9 cellular contexts compared by ENCODE assay signal in genomic region chr15:63509933-63510547, GRCh38. TPM values are rescaled to one million over a fixed set of nuclear protein-coding genes. Genes with fewer than 3 reads are reported as not detected.
DNase-seq lines count a peak whose midpoint lies in the region; ATAC-seq, FAIRE-seq and TF ChIP-seq lines count a peak whose summit lies in the region.
"Had no signal": no experiment of that assay in that cellular context is flagged by ENCODE, and none has a peak within 500 bp of the region (broad histone marks: within the 10 kb centered on the region; RNA-seq: fewer than 3 reads in every experiment).

No MANE protein-coding gene starts in this region.

- H3K79me2 ChIP-seq in keratinocyte (ENCODE audit: control insufficient read depth, insufficient read depth, low read length): peaks cover 92% of the 10 kb centered on the region

- no peaks in the 10 kb centered on the region for H3K9me3 ChIP-seq in A549
- no peaks in the 10 kb centered on the region for H3K9me3 ChIP-seq in HEK293 (ENCODE audit: control insufficient read depth, insufficient read depth, low read depth, low read length)
- H3K9me3 ChIP-seq in adipocyte (ENCODE audit: control insufficient read depth, low read length): no peaks in the 10 kb centered on the region
- H3K9me3 ChIP-seq in keratinocyte (ENCODE audit: control insufficient read depth, low read depth, low read length): no peaks in the 10 kb centered on the region
- H3K9me3 ChIP-seq in Peyer's patch: no peaks in the 10 kb centered on the region

- peak; percentile 65 for FAIRE-seq in A549 (lab: Jason Lieb, UNC)
- FAIRE-seq in keratinocyte (lab: Jason Lieb, UNC): no peak

- WGBS in A549 (ENCODE audit: missing lambda C conversion rate): 3% methylated on average over 4 of the region's 4 CpGs

- TF ChIP-seq POLR2A in A549 (IDR thresholded peaks at IDR 0.05; ENCODE audit: low read length): no peak
- TF ChIP-seq POLR2A in Peyer's patch (IDR thresholded peaks at IDR 0.05): no peak

- H3K4me1 ChIP-seq in A549 (peaks cover 85% of the 10 kb centered on the region), HEK293 (ENCODE audit: control insufficient read depth, insufficient read depth, low read length) (peaks cover 33% of the 10 kb centered on the region), adipocyte (ENCODE audit: control insufficient read depth, insufficient read depth, low read length) (peaks cover 80% of the 10 kb centered on the region), keratinocyte (ENCODE audit: control insufficient read depth, extremely low read depth, insufficient read depth, low read length) (peaks cover 45% of the 10 kb centered on the region), Peyer's patch (peaks cover 0 to 67% (median 9%) of the 10 kb centered on the region in 4 donors)

- no peaks in the 10 kb centered on the region for H3K36me3 ChIP-seq in HEK293 (ENCODE audit: control insufficient read depth in 2 of 2, insufficient read depth in 1 of 2, low read length in 2 of 2)
- H3K36me3 ChIP-seq in adipocyte (ENCODE audit: control insufficient read depth, insufficient read depth, low read length, severe bottlenecking): no peaks in the 10 kb centered on the region
- H3K36me3 ChIP-seq in keratinocyte (ENCODE audit: control insufficient read depth in 2 of 2, extremely low read depth in 1 of 2, insufficient read depth in 2 of 2, low read length in 2 of 2): no peaks in the 10 kb centered on the region
- no peaks in the 10 kb centered on the region for H3K36me3 ChIP-seq in Peyer's patch

- H3K9me1 ChIP-seq in keratinocyte (ENCODE audit: control insufficient read depth, extremely low read depth, insufficient read depth, low read length): no peaks in the 10 kb centered on the region

- no peaks in the 10 kb centered on the region for H3K27me3 ChIP-seq in adipocyte (replicated peaks; ENCODE audit: control insufficient read depth, insufficient read depth, low read length)
- H3K27me3 ChIP-seq in keratinocyte (ENCODE audit: control insufficient read depth, extremely low read depth, insufficient read depth, low read length): no peaks in the 10 kb centered on the region
- H3K27me3 ChIP-seq in Peyer's patch: no peaks in the 10 kb centered on the region

- CTCF ChIA-PET in A549 (lab: Yijun Ruan, JAX): interaction anchor here (0.6 to 3.3 kb wide), 10 partner anchors 22 to 91 kb away, joined by 3 to 22 read pairs (median 4); partner anchors contain the start of gene FBXL22
- CTCF ChIA-PET in HEK293 (lab: Yijun Ruan, JAX): interaction anchor here (0.6 to 1.2 kb wide), 2 partner anchors 20 to 48 kb away, joined by 3 to 5 read pairs; no protein-coding TSS in a partner anchor

- dilution Hi-C loops in keratinocyte (cut with MboI; ENCODE audit: extremely low pct_ligation_motif_present, low sequenced_read_pairs): no loop called here

- H3K4me3 ChIP-seq in A549 (no peak overlapping the region), HEK293 (ENCODE audit: low read depth, low read length) (no peak overlapping the region), adipocyte (ENCODE audit: low read length) (peak overlapping the region; percentile 46), keratinocyte (ENCODE audit: control insufficient read depth in 2 of 3, extremely low read depth in 1 of 3, insufficient read depth in 2 of 3, low read depth in 1 of 3, low read length in 3 of 3) (peak overlapping the region in 2 of 3 experiments; percentile 36 to 39), Peyer's patch (no peak overlapping the region)

- no peak for TF ChIP-seq CTCF in A549 (IDR thresholded peaks at IDR 0.05)
- no peak for TF ChIP-seq CTCF in HEK293 (tag by site-specific recombination; IDR thresholded peaks at IDR 0.05)
- TF ChIP-seq CTCF in keratinocyte (optimal IDR thresholded peaks at IDR 0.05 in 1 of 3, IDR thresholded peaks at IDR 0.05 in 1 of 3, conservative IDR thresholded peaks at IDR 0.05 in 1 of 3; ENCODE audit: extremely low read depth in 1 of 3, insufficient read depth in 2 of 3, low read length in 3 of 3): no peak
- TF ChIP-seq CTCF in Peyer's patch (IDR thresholded peaks at IDR 0.05): no peak

- no peaks in the 10 kb centered on the region for H4K20me1 ChIP-seq in keratinocyte (ENCODE audit: control insufficient read depth, extremely low read depth, insufficient read depth, low read length)

- peak in 1 of 2 experiments; percentile 45; a peak in 3 of 6 replicates for ATAC-seq in A549

- peak overlapping the region; percentile 94 for H3K4me2 ChIP-seq in A549
- peak overlapping the region; percentile 75 for H3K4me2 ChIP-seq in keratinocyte (ENCODE audit: control insufficient read depth, extremely low read depth, insufficient read depth, low read depth, low read length)

- TF ChIP-seq RAD21 in A549 (conservative IDR thresholded peaks at IDR 0.05 in 1 of 2, IDR thresholded peaks at IDR 0.05 in 1 of 2): no peak

- DNase-seq in A549 (ENCODE audit: low read depth in 1 of 2, low spot score in 1 of 2) (no peak), adipocyte (ENCODE audit: low read depth) (peak; percentile 77), keratinocyte (ENCODE audit: low read depth, low spot score) (no peak), caudate nucleus (lab: John Stamatoyannopoulos, UW) (no peak), HuH-7.5 (ENCODE audit: low spot score) (no peak), Peyer's patch (no peak), SK-N-DZ (ENCODE audit: low spot score) (no peak)
- DNase-seq: stimulated activated CD4-positive, alpha-beta T cell treated with anti-CD3 and anti-CD28 coated beads, Interleukin-4, amount 100 ng/mL, for 4 hours had no signal

- no peak overlapping the region for H2AFZ ChIP-seq in keratinocyte (ENCODE audit: control insufficient read depth, low read length)

- H3K27ac ChIP-seq in A549 (peak overlapping the region; percentile 19 to 61; a peak in 5 of 6 replicates), HEK293 (ENCODE audit: extremely low read depth, low read depth, low read length) (no peak overlapping the region), keratinocyte (ENCODE audit: control insufficient read depth, insufficient read depth, low read length) (peak overlapping the region; percentile 71), caudate nucleus (ENCODE audit: low read depth, low read length) (no peak overlapping the region), Peyer's patch (no peak overlapping the region)

- H3K9ac ChIP-seq in adipocyte (ENCODE audit: low read length): peak overlapping the region; percentile 24
- peak overlapping the region; percentile 26 for H3K9ac ChIP-seq in keratinocyte (ENCODE audit: control insufficient read depth, extremely low read depth, insufficient read depth, low read length)

- POLR2A ChIA-PET in A549 (lab: Yijun Ruan, JAX) (interaction anchor here (1.1 to 2.3 kb wide), 2 partner anchors 8 to 91 kb away, joined by 3 to 9 read pairs; no protein-coding TSS in a partner anchor), HEK293 (lab: Yijun Ruan, JAX) (interaction anchor here (0.6 to 1.3 kb wide), 2 partner anchors 9 to 90 kb away, joined by 3 read pairs; no protein-coding TSS in a partner anchor)

- no peak for TF ChIP-seq EP300 in A549 (IDR thresholded peaks at IDR 0.05)

TF ChIP-seq in A549, 52 proteins besides CTCF, POLR2A, EP300 and RAD21 (continues in another document):
- no peak for TF ChIP-seq KDM1A (IDR thresholded peaks at IDR 0.05; ENCODE audit: low read depth)
- no peak for TF ChIP-seq ELK1 (IDR thresholded peaks at IDR 0.05; ENCODE audit: low read depth, low read length)

TF ChIP-seq in HEK293, 187 proteins besides CTCF, POLR2A, EP300 and RAD21 (continues in another document):
- TF ChIP-seq, protein P1, sequence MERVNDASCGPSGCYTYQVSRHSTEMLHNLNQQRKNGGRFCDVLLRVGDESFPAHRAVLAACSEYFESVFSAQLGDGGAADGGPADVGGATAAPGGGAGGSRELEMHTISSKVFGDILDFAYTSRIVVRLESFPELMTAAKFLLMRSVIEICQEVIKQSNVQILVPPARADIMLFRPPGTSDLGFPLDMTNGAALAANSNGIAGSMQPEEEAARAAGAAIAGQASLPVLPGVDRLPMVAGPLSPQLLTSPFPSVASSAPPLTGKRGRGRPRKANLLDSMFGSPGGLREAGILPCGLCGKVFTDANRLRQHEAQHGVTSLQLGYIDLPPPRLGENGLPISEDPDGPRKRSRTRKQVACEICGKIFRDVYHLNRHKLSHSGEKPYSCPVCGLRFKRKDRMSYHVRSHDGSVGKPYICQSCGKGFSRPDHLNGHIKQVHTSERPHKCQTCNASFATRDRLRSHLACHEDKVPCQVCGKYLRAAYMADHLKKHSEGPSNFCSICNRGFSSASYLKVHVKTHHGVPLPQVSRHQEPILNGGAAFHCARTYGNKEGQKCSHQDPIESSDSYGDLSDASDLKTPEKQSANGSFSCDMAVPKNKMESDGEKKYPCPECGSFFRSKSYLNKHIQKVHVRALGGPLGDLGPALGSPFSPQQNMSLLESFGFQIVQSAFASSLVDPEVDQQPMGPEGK (tag by site-specific recombination; IDR thresholded peaks at IDR 0.05): no peak

RNA-seq across cellular contexts. Expression of gene USP3, which starts 5.6 kb away (rescaled TPM):
- polyA plus RNA-seq in A549 (2011; rRNA removed) (97.4 and 99.1 TPM in 2 replicates), A549 (2017; fragmentation: RNase III; extraction: RNeasy Plus Mini Kit Qiagen cat#74134 plus additional on column Dnase treatment) (41.8 to 43.2 TPM (median 42.8 TPM) in 3 replicates), keratinocyte (8.3 to 19.9 TPM (median 16.2 TPM) in 3 replicates)
- 32.8 and 35.7 TPM in 2 replicates for polyA plus RNA-seq in A549 (2012; cell fraction: cytosol; rRNA removed)
- polyA plus RNA-seq in A549 (2012; cell fraction: nucleus; rRNA removed): 68.6 and 111 TPM in 2 replicates
- 98.4 and 139 TPM in 2 replicates for polyA minus RNA-seq in A549 (2011; rRNA and poly(A)+ RNA removed)
- polyA plus RNA-seq in keratinocyte (2011; ENCODE audit: low read depth): 57.4 TPM
- polyA plus RNA-seq in keratinocyte (2011; cell fraction: cytosol; rRNA removed): 10.6 and 17.3 TPM in 2 replicates
- polyA plus RNA-seq in keratinocyte (2011; cell fraction: nucleus; rRNA removed): 29.1 and 32.3 TPM in 2 replicates
- 18.0 and 25.1 TPM in 2 replicates for polyA plus RNA-seq in keratinocyte (2012; ENCODE audit: low replicate concordance)
- 12.1 to 23.0 TPM (median 19.0 TPM) in 3 replicates for polyA minus RNA-seq in keratinocyte
- polyA minus RNA-seq in keratinocyte (2011; cell fraction: cytosol; rRNA and poly(A)+ RNA removed): 6.3 TPM
- polyA minus RNA-seq in keratinocyte (2011; cell fraction: nucleus; rRNA and poly(A)+ RNA removed): 20.5 and 31.2 TPM in 2 replicates
- 10 to 100 TPM; 67.8 to 86.1 (median 76.9) TPM for total RNA-seq in Peyer's patch
- 39.4 and 44.9 TPM in 2 replicates for polyA plus RNA-seq in SK-N-DZ (2014; cell fraction: cytosol; rRNA removed)
- polyA plus RNA-seq in SK-N-DZ (2014; cell fraction: nucleus; rRNA removed): 66.3 and 91.6 TPM in 2 replicates

Comparison
In these comparisons a context has a peak if more than half of its experiments do, and no peak if none do; other contexts are left out.
1. H3K27ac ChIP-seq: peak in A549 (2 of 2) and keratinocyte (single experiment); none in HEK293 (single experiment), caudate nucleus (single experiment) and Peyer's patch (0 of 4).
2. H3K4me3 ChIP-seq: peak in adipocyte (single experiment) and keratinocyte (2 of 3); none in A549 (single experiment), HEK293 (single experiment) and Peyer's patch (0 of 4).